15 cellular contexts compared by ENCODE assay signal in the genomic region with DNA sequence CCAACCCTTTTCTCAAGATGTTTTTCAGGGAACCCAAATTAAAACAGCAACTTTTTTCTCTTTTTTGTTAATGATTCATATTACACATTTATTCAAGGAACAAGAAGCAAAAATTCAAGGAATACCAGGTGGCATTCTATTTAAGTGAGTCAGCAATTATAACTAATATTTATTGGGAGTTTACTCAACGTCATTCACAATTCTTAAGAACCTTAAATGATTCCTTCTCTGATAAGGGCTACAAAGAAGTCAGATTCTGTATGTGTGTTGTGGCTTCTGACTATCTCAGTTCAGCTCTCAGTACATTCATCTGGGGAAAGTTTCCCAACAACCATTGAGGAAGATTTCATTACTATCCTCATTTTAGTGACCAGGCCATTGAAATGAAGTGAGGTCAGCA.
"Had no signal": no experiment of that assay in that cellular context is flagged by ENCODE, and none has a peak within 500 bp of the region (broad histone marks: within the 10 kb centered on the region; RNA-seq: fewer than 3 reads in every experiment).

No MANE protein-coding gene starts in this region.

- H3K9me3 Mint-ChIP-seq: activated CD8-positive, alpha-beta T cell treated with anti-CD3 and anti-CD28 coated beads for 36 hours; activated naive CD8-positive, alpha-beta T cell treated with anti-CD3 and anti-CD28 coated beads, Interleukin-2, amount 10 ng/mL, durations not matched to agents 7 days and 5 days; activated T-cell treated with anti-CD3 and anti-CD28 coated beads, Interleukin-2, amount 50 U/mL, for 72 hours had no signal

- DNase-seq: activated CD4-positive, alpha-beta T cell treated with anti-CD3 and anti-CD28 coated beads for 4 hours; activated CD8-positive, alpha-beta memory T cell treated with anti-CD3 and anti-CD28 coated beads, Interleukin-2, amount 50 U/mL, for 4 hours; activated CD8-positive, alpha-beta T cell treated with anti-CD3 and anti-CD28 coated beads for 36 hours; activated naive CD8-positive, alpha-beta T cell treated with anti-CD3 and anti-CD28 coated beads, Interleukin-2, amount 10 ng/mL, durations not matched to agents 7 days and 5 days; activated T-cell treated with anti-CD3 and anti-CD28 coated beads, Interleukin-2, amount 50 U/mL, for 72 hours; caudate nucleus; colonic mucosa; effector CD8-positive, alpha-beta T cell; head of caudate nucleus; naive thymus-derived CD4-positive, alpha-beta T cell; retina; stomach; T-helper 1 cell had no signal

- ATAC-seq: activated CD8-positive, alpha-beta T cell treated with anti-CD3 and anti-CD28 coated beads for 36 hours; naive thymus-derived CD4-positive, alpha-beta T cell had no signal

- H3K36me3 ChIP-seq: colonic mucosa, stomach had no signal

- H3K4me3 Mint-ChIP-seq: activated CD8-positive, alpha-beta T cell treated with anti-CD3 and anti-CD28 coated beads for 36 hours; activated naive CD8-positive, alpha-beta T cell treated with anti-CD3 and anti-CD28 coated beads, Interleukin-2, amount 10 ng/mL, durations not matched to agents 7 days and 5 days; activated T-cell treated with anti-CD3 and anti-CD28 coated beads, Interleukin-2, amount 50 U/mL, for 72 hours; naive thymus-derived CD4-positive, alpha-beta T cell had no signal

- H3K27ac ChIP-seq: colonic mucosa, parathyroid adenoma, stomach had no signal

- H3K4me3 ChIP-seq: colonic mucosa, stomach had no signal

- H3K9me3 ChIP-seq: colonic mucosa, stomach had no signal

- H2AFZ ChIP-seq: parathyroid adenoma had no signal

- H3K36me3 Mint-ChIP-seq: naive thymus-derived CD4-positive, alpha-beta T cell had no signal

- FAIRE-seq: urothelium cell line had no signal

- H3K27me3 ChIP-seq: colonic mucosa, stomach had no signal

- H3K79me2 ChIP-seq: parathyroid adenoma had no signal

- H3K9ac ChIP-seq: parathyroid adenoma had no signal

- H3K27ac Mint-ChIP-seq: activated CD8-positive, alpha-beta T cell treated with anti-CD3 and anti-CD28 coated beads for 36 hours; activated naive CD8-positive, alpha-beta T cell treated with anti-CD3 and anti-CD28 coated beads, Interleukin-2, amount 10 ng/mL, durations not matched to agents 7 days and 5 days; naive thymus-derived CD4-positive, alpha-beta T cell had no signal

- H3K4me1 ChIP-seq: colonic mucosa had no signal
